1 cellular context compared by ENCODE assay signal in genomic region chr7:158550886-158551452, GRCh38.
TF ChIP-seq lines count a peak whose summit lies in the region.

No MANE protein-coding gene starts in this region.

TF ChIP-seq in GM23338, 12 proteins besides CTCF, POLR2A, EP300 and RAD21 (continued from another document):
- TF ChIP-seq, protein P1, sequence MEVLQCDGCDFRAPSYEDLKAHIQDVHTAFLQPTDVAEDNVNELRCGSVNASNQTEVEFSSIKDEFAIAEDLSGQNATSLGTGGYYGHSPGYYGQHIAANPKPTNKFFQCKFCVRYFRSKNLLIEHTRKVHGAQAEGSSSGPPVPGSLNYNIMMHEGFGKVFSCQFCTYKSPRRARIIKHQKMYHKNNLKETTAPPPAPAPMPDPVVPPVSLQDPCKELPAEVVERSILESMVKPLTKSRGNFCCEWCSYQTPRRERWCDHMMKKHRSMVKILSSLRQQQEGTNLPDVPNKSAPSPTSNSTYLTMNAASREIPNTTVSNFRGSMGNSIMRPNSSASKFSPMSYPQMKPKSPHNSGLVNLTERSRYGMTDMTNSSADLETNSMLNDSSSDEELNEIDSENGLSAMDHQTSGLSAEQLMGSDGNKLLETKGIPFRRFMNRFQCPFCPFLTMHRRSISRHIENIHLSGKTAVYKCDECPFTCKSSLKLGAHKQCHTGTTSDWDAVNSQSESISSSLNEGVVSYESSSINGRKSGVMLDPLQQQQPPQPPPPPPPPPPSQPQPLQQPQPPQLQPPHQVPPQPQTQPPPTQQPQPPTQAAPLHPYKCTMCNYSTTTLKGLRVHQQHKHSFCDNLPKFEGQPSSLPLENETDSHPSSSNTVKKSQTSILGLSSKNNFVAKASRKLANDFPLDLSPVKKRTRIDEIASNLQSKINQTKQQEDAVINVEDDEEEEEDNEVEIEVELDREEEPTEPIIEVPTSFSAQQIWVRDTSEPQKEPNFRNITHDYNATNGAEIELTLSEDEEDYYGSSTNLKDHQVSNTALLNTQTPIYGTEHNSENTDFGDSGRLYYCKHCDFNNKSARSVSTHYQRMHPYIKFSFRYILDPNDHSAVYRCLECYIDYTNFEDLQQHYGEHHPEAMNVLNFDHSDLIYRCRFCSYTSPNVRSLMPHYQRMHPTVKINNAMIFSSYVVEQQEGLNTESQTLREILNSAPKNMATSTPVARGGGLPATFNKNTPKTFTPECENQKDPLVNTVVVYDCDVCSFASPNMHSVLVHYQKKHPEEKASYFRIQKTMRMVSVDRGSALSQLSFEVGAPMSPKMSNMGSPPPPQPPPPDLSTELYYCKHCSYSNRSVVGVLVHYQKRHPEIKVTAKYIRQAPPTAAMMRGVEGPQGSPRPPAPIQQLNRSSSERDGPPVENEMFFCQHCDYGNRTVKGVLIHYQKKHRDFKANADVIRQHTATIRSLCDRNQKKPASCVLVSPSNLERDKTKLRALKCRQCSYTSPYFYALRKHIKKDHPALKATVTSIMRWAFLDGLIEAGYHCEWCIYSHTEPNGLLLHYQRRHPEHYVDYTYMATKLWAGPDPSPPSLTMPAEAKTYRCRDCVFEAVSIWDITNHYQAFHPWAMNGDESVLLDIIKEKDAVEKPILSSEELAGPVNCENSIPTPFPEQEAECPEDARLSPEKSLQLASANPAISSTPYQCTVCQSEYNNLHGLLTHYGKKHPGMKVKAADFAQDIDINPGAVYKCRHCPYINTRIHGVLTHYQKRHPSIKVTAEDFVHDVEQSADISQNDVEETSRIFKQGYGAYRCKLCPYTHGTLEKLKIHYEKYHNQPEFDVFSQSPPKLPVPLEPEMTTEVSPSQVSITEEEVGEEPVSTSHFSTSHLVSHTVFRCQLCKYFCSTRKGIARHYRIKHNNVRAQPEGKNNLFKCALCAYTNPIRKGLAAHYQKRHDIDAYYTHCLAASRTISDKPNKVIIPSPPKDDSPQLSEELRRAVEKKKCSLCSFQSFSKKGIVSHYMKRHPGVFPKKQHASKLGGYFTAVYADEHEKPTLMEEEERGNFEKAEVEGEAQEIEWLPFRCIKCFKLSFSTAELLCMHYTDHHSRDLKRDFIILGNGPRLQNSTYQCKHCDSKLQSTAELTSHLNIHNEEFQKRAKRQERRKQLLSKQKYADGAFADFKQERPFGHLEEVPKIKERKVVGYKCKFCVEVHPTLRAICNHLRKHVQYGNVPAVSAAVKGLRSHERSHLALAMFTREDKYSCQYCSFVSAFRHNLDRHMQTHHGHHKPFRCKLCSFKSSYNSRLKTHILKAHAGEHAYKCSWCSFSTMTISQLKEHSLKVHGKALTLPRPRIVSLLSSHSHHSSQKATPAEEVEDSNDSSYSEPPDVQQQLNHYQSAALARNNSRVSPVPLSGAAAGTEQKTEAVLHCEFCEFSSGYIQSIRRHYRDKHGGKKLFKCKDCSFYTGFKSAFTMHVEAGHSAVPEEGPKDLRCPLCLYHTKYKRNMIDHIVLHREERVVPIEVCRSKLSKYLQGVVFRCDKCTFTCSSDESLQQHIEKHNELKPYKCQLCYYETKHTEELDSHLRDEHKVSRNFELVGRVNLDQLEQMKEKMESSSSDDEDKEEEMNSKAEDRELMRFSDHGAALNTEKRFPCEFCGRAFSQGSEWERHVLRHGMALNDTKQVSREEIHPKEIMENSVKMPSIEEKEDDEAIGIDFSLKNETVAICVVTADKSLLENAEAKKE (CRISPR knock-in tag; IDR thresholded peaks at IDR 0.05) = no peak
- TF ChIP-seq EZH2 (IDR thresholded peaks at IDR 0.05; ENCODE audit: low read depth, unreplicated experiment) = no peak
